In genomic region chr6:158836625-158837311, GRCh38 we compare ENCODE assay signal across 1 cellular context.
TF ChIP-seq lines count a peak whose summit lies in the region.

No MANE protein-coding gene starts in this region.

TF ChIP-seq in GM23338, 12 proteins besides CTCF, POLR2A, EP300 and RAD21:
- TF ChIP-seq ETS1 (IDR thresholded peaks at IDR 0.05) (no peak), EZH2 (IDR thresholded peaks at IDR 0.05; ENCODE audit: low read depth, unreplicated experiment) (no peak), STAT1 (IDR thresholded peaks at IDR 0.05; ENCODE audit: unreplicated experiment) (no peak), JUNB (IDR thresholded peaks at IDR 0.05; ENCODE audit: unreplicated experiment) (no peak), ZNF114 (CRISPR knock-in tag; IDR thresholded peaks at IDR 0.05) (no peak)
